34 cellular contexts compared by ENCODE assay signal in the genomic region with DNA sequence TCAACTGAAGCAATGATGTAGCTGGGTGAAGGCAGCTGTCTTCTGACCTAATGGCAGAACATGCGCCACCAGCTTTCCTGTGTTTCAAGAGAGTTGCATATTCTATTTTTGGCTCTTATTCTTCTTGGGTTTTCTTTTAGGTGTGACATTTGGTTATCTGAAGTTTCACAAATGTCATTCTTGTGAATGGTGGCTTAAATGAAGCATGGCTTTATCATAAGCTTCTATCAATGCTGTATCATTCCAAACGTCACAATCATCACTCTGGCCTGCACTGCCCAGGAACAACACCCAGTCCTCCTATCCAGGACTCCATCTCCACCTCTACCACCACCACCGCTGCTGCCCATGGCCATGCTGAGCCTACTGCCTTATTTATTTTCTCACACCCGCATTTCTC.
"Had no signal": no experiment of that assay in that cellular context is flagged by ENCODE, and none has a peak within 500 bp of the region (broad histone marks: within the 10 kb centered on the region; RNA-seq: fewer than 3 reads in every experiment).

No MANE protein-coding gene starts in this region.

- DNase-seq: activated B cell treated with CpG ODN at 0.5 μM for 24 hours; activated CD4-positive, alpha-beta memory T cell treated with anti-CD3 and anti-CD28 coated beads for 36 hours; activated CD4-positive, alpha-beta T cell treated with anti-CD3 and anti-CD28 coated beads for 4 hours; activated CD4-positive, alpha-beta T cell treated with anti-CD3 and anti-CD28 coated beads, Interleukin-2, amount 10 ng/mL, durations not matched to agents 24 days and 14 days; activated CD4-positive, alpha-beta T cell treated with anti-CD3 and anti-CD28 coated beads, Interleukin-2, amount 50 U/mL, for 1 hour; activated CD4-positive, alpha-beta T cell treated with anti-CD3 and anti-CD28 coated beads, Interleukin-2, amount 50 U/mL, for 4 hours; activated CD4-positive, CD25-positive, alpha-beta regulatory T cell treated with anti-CD3 and anti-CD28 coated beads, Interleukin-2, amount 50 U/mL, for 72 hours; activated CD8-positive, alpha-beta memory T cell treated with anti-CD3 and anti-CD28 coated beads, Interleukin-2, amount 50 U/mL, for 4 hours; activated CD8-positive, alpha-beta T cell treated with anti-CD3 and anti-CD28 coated beads for 36 hours; activated effector memory CD4-positive, alpha-beta T cell treated with anti-CD3 and anti-CD28 coated beads, Interleukin-2, amount 50 U/mL, for 16 hours; activated gamma-delta T cell treated with Interleukin-2 at 50 U/mL for 16 hours; activated naive CD4-positive, alpha-beta T cell; activated naive CD4-positive, alpha-beta T cell treated with anti-CD3 and anti-CD28 coated beads for 36 hours; activated naive CD4-positive, alpha-beta T cell treated with anti-CD3 and anti-CD28 coated beads, Interleukin-2, amount 50 U/mL, for 16 hours; activated naive CD8-positive, alpha-beta T cell treated with anti-CD3 and anti-CD28 coated beads for 36 hours; activated T-cell treated with anti-CD3 and anti-CD28 coated beads for 4 hours; activated T-cell treated with anti-CD3 and anti-CD28 coated beads, Interleukin-2, amount 50 U/mL, for 1 hour; activated T-cell treated with anti-CD3 and anti-CD28 coated beads, Interleukin-2, amount 50 U/mL, for 4 hours; activated T-cell treated with anti-CD3 and anti-CD28 coated beads, Interleukin-2, amount 50 U/mL, for 72 hours; adrenal gland; amniotic stem cell; aorta; body of pancreas; brain microvascular endothelial cell; central memory CD4-positive, alpha-beta T cell; T-helper 1 cell; T-helper 2 cell; T-helper 9 cell had no signal

- H3K36me3 ChIP-seq: adrenal gland, brain microvascular endothelial cell, breast epithelium had no signal

- H3K4me3 ChIP-seq: adrenal gland, body of pancreas, breast epithelium had no signal

- H3K27ac ChIP-seq: adrenal gland, body of pancreas, brain microvascular endothelial cell, breast epithelium, VCaP had no signal

- H3K9me3 ChIP-seq: adrenal gland, body of pancreas, breast epithelium had no signal

- FAIRE-seq: astrocyte, TTC549 had no signal

- ATAC-seq: activated CD8-positive, alpha-beta T cell treated with anti-CD3 and anti-CD28 coated beads for 36 hours; activated naive CD4-positive, alpha-beta T cell treated with anti-CD3 and anti-CD28 coated beads, Interleukin-2, amount 50 U/mL, for 72 hours; activated T-cell treated with anti-CD3 and anti-CD28 coated beads, Interleukin-2, amount 50 U/mL, for 4 hours; activated T-cell treated with anti-CD3 and anti-CD28 coated beads, Interleukin-2, amount 50 U/mL, for 72 hours; activated T-helper 17 cell treated with anti-CD3 and anti-CD28 coated beads, Interleukin-2, amount 50 U/mL, for 72 hours; body of pancreas had no signal

- H3K27me3 ChIP-seq: adrenal gland, body of pancreas, brain microvascular endothelial cell, breast epithelium had no signal

- H3K4me1 ChIP-seq: adrenal gland, body of pancreas, breast epithelium had no signal
